Comparison of ENCODE assay signal across 8 cellular contexts in genomic region chr6:118558811-118559217, GRCh38. TPM values are rescaled to one million over a fixed set of nuclear protein-coding genes. Genes with fewer than 3 reads are reported as not detected.
A peak's percentile ranks its signal among the peaks of the same experiment; 100 is the strongest.
DNase-seq lines count a peak whose midpoint lies in the region; ATAC-seq and TF ChIP-seq lines count a peak whose summit lies in the region.

No MANE protein-coding gene starts in this region.

- DNase-seq in HCEC 1CT (peak; percentile 11), naive B cell (no peak), Ammon's horn (ENCODE audit: low spot score) (no peak), esophagus squamous epithelium (lab: John Stamatoyannopoulos, UW) (no peak)
- no peak for DNase-seq in effector CD8-positive, alpha-beta T cell (lab: John Stamatoyannopoulos, UW)
- no peak for DNase-seq in stimulated activated CD4-positive, alpha-beta T cell treated with anti-CD3 and anti-CD28 coated beads, Interleukin-4, amount 100 ng/mL, for 1 hour

- no peak for TF ChIP-seq CTCF in esophagus squamous epithelium (IDR thresholded peaks at IDR 0.05)

- H3K27me3 Mint-ChIP-seq in T-helper 1 cell treated with Interleukin-12 subunit alpha and Interleukin-12 subunit beta and Interleukin-4 antibody, amounts not matched to agents 30 μg/mL and 1 μg/mL, for 36 hours (ENCODE audit: low read depth) = no peaks in the 10 kb centered on the region
- no peaks in the 10 kb centered on the region for H3K27me3 Mint-ChIP-seq in naive B cell

- H3K4me1 ChIP-seq in esophagus squamous epithelium = peaks cover 0 to 9% (median 0%) of the 10 kb centered on the region in 3 donors

- no peaks in the 10 kb centered on the region for H3K36me3 ChIP-seq in esophagus squamous epithelium

- H3K9me3 ChIP-seq in esophagus squamous epithelium = no peaks in the 10 kb centered on the region

- H3K27ac ChIP-seq in esophagus squamous epithelium = peak overlapping the region in 1 of 4 donors; percentile 33

- no peak overlapping the region for H3K4me3 ChIP-seq in esophagus squamous epithelium

- 43 to 45% methylated on average over 4 of the region's 4 CpGs for WGBS in esophagus squamous epithelium, 2 donors

- peak overlapping the region; percentile 68 for H3K4me3 Mint-ChIP-seq in T-helper 1 cell treated with Interleukin-12 subunit alpha and Interleukin-12 subunit beta and Interleukin-4 antibody, amounts not matched to agents 30 μg/mL and 1 μg/mL, for 36 hours
- H3K4me3 Mint-ChIP-seq in naive B cell = peak overlapping the region in 1 of 8 donors; percentile 17

- H3K36me3 Mint-ChIP-seq in T-helper 1 cell treated with Interleukin-12 subunit alpha and Interleukin-12 subunit beta and Interleukin-4 antibody, amounts not matched to agents 30 μg/mL and 1 μg/mL, for 36 hours (ENCODE audit: low read depth) = peaks cover 19% of the 10 kb centered on the region
- H3K36me3 Mint-ChIP-seq in naive B cell = peaks cover 0 to 19% of the 10 kb centered on the region in 2 donors

- no peaks in the 10 kb centered on the region for H3K9me3 Mint-ChIP-seq in T-helper 1 cell treated with Interleukin-12 subunit alpha and Interleukin-12 subunit beta and Interleukin-4 antibody, amounts not matched to agents 30 μg/mL and 1 μg/mL, for 36 hours
- no peaks in the 10 kb centered on the region for H3K9me3 Mint-ChIP-seq in naive B cell

- no peak for TF ChIP-seq POLR2A in esophagus squamous epithelium (IDR thresholded peaks at IDR 0.05)

- peaks cover 20% of the 10 kb centered on the region for H3K4me1 Mint-ChIP-seq in T-helper 1 cell treated with Interleukin-12 subunit alpha and Interleukin-12 subunit beta and Interleukin-4 antibody, amounts not matched to agents 30 μg/mL and 1 μg/mL, for 36 hours (ENCODE audit: low read depth)
- peaks cover 9 to 13% (median 11%) of the 10 kb centered on the region in 3 donors for H3K4me1 Mint-ChIP-seq in naive B cell

- ATAC-seq in GM18517 (IDR thresholded peaks at IDR 0.05; ENCODE audit: unreplicated experiment) = peak; percentile 44
- no peak for ATAC-seq in naive B cell (ENCODE audit: low read depth in 2 of 2)

- no peaks in the 10 kb centered on the region for H3K27me3 ChIP-seq in esophagus squamous epithelium

- peak overlapping the region; percentile 92 for H3K27ac Mint-ChIP-seq in T-helper 1 cell treated with Interleukin-12 subunit alpha and Interleukin-12 subunit beta and Interleukin-4 antibody, amounts not matched to agents 30 μg/mL and 1 μg/mL, for 36 hours
- peak overlapping the region in 5 of 6 donors; percentile 5 to 80 (median 78) for H3K27ac Mint-ChIP-seq in naive B cell

- intact Hi-C loops in esophagus squamous epithelium (cut with DNase I) = no loop called here

RNA-seq across cellular contexts. Expression of gene PLN, which starts 10.7 kb away (rescaled TPM):
- polyA plus RNA-seq in naive B cell (ENCODE audit: low read depth in 6 of 6) = under 1 TPM in 3 of 6 donors, not detected in 3; 0.13 to 0.29 (median 0.23) TPM
- 10 to 100 TPM in 2 of 4 donors, 1 to 10 TPM in 2; 1.1 to 48.8 (median 11.2) TPM for total RNA-seq in esophagus squamous epithelium
